1 cellular context compared by ENCODE assay signal in the genomic region with DNA sequence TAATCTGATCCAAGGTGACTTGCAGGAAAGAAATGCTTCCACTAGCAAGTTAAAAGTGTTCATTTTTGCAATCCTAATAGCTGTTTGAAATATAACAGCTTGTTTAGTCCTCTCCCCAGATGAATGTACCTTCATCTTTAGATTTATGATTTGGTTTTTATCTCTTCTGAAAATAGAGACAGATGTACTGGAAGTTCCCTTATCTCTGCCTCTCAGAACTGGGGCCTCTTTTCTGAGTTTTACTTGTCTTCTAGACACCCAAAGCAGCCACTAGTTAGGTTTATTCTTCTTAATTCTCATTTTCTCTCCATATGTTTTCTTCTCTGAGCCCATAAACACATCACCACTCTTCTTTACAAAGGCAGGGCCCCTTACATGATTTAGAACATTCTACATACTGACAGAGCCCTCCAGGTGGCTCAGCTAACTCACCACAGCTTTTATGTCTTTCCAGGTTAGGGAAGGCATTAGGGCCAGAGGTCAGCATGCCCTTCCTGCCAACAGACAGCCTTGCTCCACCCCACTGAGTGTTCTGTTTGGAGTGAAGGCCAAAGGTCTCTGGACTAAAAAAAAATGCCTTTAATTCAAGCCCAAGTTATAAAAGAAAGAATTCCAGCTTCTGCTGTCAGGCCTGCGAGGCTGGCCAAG.
TF ChIP-seq lines count a peak whose summit lies in the region.

No MANE protein-coding gene starts in this region.

TF ChIP-seq in K562, 482 proteins besides CTCF, POLR2A, EP300 and RAD21 (continued from another document and continues in another):
- TF ChIP-seq, protein P1, sequence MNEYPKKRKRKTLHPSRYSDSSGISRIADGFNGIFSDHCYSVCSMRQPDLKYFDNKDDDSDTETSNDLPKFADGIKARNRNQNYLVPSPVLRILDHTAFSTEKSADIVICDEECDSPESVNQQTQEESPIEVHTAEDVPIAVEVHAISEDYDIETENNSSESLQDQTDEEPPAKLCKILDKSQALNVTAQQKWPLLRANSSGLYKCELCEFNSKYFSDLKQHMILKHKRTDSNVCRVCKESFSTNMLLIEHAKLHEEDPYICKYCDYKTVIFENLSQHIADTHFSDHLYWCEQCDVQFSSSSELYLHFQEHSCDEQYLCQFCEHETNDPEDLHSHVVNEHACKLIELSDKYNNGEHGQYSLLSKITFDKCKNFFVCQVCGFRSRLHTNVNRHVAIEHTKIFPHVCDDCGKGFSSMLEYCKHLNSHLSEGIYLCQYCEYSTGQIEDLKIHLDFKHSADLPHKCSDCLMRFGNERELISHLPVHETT (CRISPR knock-in tag; conservative IDR thresholded peaks at IDR 0.05 in 1 of 2, IDR thresholded peaks at IDR 0.05 in 1 of 2) = peak in 1 of 2 experiments; percentile 77; a peak in 2 of 4 replicates
- TF ChIP-seq CC2D1A (IDR thresholded peaks at IDR 0.05) (peak; percentile 71), PML (IDR thresholded peaks at IDR 0.05; ENCODE audit: low read length) (peak; percentile 96), ZNF408 (CRISPR knock-in tag; IDR thresholded peaks at IDR 0.05; ENCODE audit: low read depth) (no peak), ZNF707 (CRISPR knock-in tag; conservative IDR thresholded peaks at IDR 0.05) (no peak), FOSL1 (tag; conservative IDR thresholded peaks at IDR 0.05) (peak; percentile 81), CBFA2T3 (IDR thresholded peaks at IDR 0.05) (peak; percentile 97), ESRRA (IDR thresholded peaks at IDR 0.05; ENCODE audit: borderline replicate concordance, low read depth) (peak; percentile 86), CREM (IDR thresholded peaks at IDR 0.05; ENCODE audit: low read depth) (peak; percentile 15; the same call in 1 of the 2 replicates), TAF9B (IDR thresholded peaks at IDR 0.05; ENCODE audit: partially characterized antibody) (peak; percentile 36), ARID1B (IDR thresholded peaks at IDR 0.05) (peak; percentile 98), HEY1 (CRISPR knock-in tag; IDR thresholded peaks at IDR 0.05; ENCODE audit: borderline replicate concordance) (0 out of 2 replicates have a peak, but pooled peaks have one; percentile 47), RBM34 (IDR thresholded peaks at IDR 0.05; ENCODE audit: borderline replicate concordance, insufficient read depth, low read length) (no peak), ZNF785 (CRISPR knock-in tag; IDR thresholded peaks at IDR 0.05) (no peak), BDP1 (IDR thresholded peaks at IDR 0.05; ENCODE audit: insufficient read depth, insufficient read length) (no peak), MBD2 (IDR thresholded peaks at IDR 0.05; ENCODE audit: borderline replicate concordance, low read depth) (peak; percentile 56; the same call in 1 of the 2 replicates), NR2C1 (IDR thresholded peaks at IDR 0.05) (peak; percentile 68), NR2C1 (tag; IDR thresholded peaks at IDR 0.05) (peak; percentile 85), NBN (IDR thresholded peaks at IDR 0.05; ENCODE audit: low read depth) (peak; percentile 81; the same call in 1 of the 2 replicates), ETV5 (CRISPR knock-in tag; IDR thresholded peaks at IDR 0.05; ENCODE audit: low read depth) (0 out of 2 replicates have a peak, but pooled peaks have one; percentile 30), NEUROD1 (IDR thresholded peaks at IDR 0.05; ENCODE audit: borderline replicate concordance, low read depth, low read length, partially characterized antibody) (peak; percentile 32), TAL1 (IDR thresholded peaks at IDR 0.05) (peak; percentile 97), RBM17 (IDR thresholded peaks at IDR 0.05; ENCODE audit: borderline replicate concordance, low read depth, low read length) (no peak), POLR3G (IDR thresholded peaks at IDR 0.05; ENCODE audit: extremely low read depth, insufficient read length, insufficient replicate concordance) (no peak), ZNF197 (CRISPR knock-in tag; IDR thresholded peaks at IDR 0.05; ENCODE audit: low read depth) (peak; percentile 29; the same call in 1 of the 2 replicates), GTF2E2 (tag; IDR thresholded peaks at IDR 0.05) (no peak), SUPT5H (IDR thresholded peaks at IDR 0.05) (no peak), FOXM1 (IDR thresholded peaks at IDR 0.05; ENCODE audit: low read depth) (peak; percentile 93), FOXM1 (CRISPR knock-in tag; IDR thresholded peaks at IDR 0.05; ENCODE audit: low read depth) (no peak), NCOA1 (IDR thresholded peaks at IDR 0.05; ENCODE audit: low read depth) (0 out of 2 replicates have a peak, but pooled peaks have one; percentile 44), SMAD1 (IDR thresholded peaks at IDR 0.05; ENCODE audit: low read depth, low read length, partially characterized antibody) (peak; percentile 39), ZNF354B (CRISPR knock-in tag; IDR thresholded peaks at IDR 0.05) (no peak), LEF1 (IDR thresholded peaks at IDR 0.05) (peak; percentile 99), ATF7 (IDR thresholded peaks at IDR 0.05) (peak; percentile 40; the same call in 1 of the 2 replicates), GATAD2A (IDR thresholded peaks at IDR 0.05) (peak; percentile 87; the same call in 1 of the 2 replicates), ZC3H11A (IDR thresholded peaks at IDR 0.05; ENCODE audit: low read depth, low read length) (no peak), ZNF134 (CRISPR knock-in tag; conservative IDR thresholded peaks at IDR 0.05) (0 out of 2 replicates have a peak, but pooled peaks have one; percentile 40), SMARCE1 (IDR thresholded peaks at IDR 0.05) (peak; percentile 96), ZNF224 (CRISPR knock-in tag; IDR thresholded peaks at IDR 0.05) (no peak), MEF2A (IDR thresholded peaks at IDR 0.05; ENCODE audit: control insufficient read depth, low read depth, low read length) (peak; percentile 59), BACH1 (tag; IDR thresholded peaks at IDR 0.05) (peak; percentile 43; the same call in 1 of the 2 replicates), OTX1 (CRISPR knock-in tag; IDR thresholded peaks at IDR 0.05) (0 out of 2 replicates have a peak, but pooled peaks have one; percentile 10), SOX6 (IDR thresholded peaks at IDR 0.05) (peak; percentile 94), PHB2 (IDR thresholded peaks at IDR 0.05; ENCODE audit: low read depth) (peak; percentile 72; the same call in 1 of the 2 replicates)
- TF ChIP-seq, protein P2, sequence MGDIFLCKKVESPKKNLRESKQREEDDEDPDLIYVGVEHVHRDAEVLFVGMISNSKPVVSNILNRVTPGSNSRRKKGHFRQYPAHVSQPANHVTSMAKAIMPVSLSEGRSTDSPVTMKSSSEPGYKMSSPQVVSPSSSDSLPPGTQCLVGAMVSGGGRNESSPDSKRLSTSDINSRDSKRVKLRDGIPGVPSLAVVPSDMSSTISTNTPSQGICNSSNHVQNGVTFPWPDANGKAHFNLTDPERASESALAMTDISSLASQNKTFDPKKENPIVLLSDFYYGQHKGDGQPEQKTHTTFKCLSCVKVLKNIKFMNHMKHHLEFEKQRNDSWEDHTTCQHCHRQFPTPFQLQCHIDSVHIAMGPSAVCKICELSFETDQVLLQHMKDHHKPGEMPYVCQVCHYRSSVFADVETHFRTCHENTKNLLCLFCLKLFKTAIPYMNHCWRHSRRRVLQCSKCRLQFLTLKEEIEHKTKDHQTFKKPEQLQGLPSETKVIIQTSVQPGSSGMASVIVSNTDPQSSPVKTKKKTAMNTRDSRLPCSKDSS (IDR thresholded peaks at IDR 0.05; ENCODE audit: low read depth, partially characterized antibody) = no peak
- TF ChIP-seq, protein P3, sequence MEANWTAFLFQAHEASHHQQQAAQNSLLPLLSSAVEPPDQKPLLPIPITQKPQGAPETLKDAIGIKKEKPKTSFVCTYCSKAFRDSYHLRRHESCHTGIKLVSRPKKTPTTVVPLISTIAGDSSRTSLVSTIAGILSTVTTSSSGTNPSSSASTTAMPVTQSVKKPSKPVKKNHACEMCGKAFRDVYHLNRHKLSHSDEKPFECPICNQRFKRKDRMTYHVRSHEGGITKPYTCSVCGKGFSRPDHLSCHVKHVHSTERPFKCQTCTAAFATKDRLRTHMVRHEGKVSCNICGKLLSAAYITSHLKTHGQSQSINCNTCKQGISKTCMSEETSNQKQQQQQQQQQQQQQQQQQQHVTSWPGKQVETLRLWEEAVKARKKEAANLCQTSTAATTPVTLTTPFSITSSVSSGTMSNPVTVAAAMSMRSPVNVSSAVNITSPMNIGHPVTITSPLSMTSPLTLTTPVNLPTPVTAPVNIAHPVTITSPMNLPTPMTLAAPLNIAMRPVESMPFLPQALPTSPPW (CRISPR knock-in tag; IDR thresholded peaks at IDR 0.05) = peak; percentile 54; the same call in 1 of the 2 replicates
- TF ChIP-seq, protein P4, sequence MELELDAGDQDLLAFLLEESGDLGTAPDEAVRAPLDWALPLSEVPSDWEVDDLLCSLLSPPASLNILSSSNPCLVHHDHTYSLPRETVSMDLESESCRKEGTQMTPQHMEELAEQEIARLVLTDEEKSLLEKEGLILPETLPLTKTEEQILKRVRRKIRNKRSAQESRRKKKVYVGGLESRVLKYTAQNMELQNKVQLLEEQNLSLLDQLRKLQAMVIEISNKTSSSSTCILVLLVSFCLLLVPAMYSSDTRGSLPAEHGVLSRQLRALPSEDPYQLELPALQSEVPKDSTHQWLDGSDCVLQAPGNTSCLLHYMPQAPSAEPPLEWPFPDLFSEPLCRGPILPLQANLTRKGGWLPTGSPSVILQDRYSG (tag; conservative IDR thresholded peaks at IDR 0.05; ENCODE audit: low read depth) = peak; percentile 29; the same call in 1 of the 2 replicates
- TF ChIP-seq, protein P5, sequence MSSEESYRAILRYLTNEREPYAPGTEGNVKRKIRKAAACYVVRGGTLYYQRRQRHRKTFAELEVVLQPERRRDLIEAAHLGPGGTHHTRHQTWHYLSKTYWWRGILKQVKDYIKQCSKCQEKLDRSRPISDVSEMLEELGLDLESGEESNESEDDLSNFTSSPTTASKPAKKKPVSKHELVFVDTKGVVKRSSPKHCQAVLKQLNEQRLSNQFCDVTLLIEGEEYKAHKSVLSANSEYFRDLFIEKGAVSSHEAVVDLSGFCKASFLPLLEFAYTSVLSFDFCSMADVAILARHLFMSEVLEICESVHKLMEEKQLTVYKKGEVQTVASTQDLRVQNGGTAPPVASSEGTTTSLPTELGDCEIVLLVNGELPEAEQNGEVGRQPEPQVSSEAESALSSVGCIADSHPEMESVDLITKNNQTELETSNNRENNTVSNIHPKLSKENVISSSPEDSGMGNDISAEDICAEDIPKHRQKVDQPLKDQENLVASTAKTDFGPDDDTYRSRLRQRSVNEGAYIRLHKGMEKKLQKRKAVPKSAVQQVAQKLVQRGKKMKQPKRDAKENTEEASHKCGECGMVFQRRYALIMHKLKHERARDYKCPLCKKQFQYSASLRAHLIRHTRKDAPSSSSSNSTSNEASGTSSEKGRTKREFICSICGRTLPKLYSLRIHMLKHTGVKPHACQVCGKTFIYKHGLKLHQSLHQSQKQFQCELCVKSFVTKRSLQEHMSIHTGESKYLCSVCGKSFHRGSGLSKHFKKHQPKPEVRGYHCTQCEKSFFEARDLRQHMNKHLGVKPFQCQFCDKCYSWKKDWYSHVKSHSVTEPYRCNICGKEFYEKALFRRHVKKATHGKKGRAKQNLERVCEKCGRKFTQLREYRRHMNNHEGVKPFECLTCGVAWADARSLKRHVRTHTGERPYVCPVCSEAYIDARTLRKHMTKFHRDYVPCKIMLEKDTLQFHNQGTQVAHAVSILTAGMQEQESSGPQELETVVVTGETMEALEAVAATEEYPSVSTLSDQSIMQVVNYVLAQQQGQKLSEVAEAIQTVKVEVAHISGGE (CRISPR knock-in tag; IDR thresholded peaks at IDR 0.05) = peak in 1 of 3 experiments; percentile 54; a peak in 1 of 6 replicates
- TF ChIP-seq, protein P6, sequence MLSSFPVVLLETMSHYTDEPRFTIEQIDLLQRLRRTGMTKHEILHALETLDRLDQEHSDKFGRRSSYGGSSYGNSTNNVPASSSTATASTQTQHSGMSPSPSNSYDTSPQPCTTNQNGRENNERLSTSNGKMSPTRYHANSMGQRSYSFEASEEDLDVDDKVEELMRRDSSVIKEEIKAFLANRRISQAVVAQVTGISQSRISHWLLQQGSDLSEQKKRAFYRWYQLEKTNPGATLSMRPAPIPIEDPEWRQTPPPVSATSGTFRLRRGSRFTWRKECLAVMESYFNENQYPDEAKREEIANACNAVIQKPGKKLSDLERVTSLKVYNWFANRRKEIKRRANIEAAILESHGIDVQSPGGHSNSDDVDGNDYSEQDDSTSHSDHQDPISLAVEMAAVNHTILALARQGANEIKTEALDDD (IDR thresholded peaks at IDR 0.05) = peak; percentile 94
- TF ChIP-seq, protein P7, sequence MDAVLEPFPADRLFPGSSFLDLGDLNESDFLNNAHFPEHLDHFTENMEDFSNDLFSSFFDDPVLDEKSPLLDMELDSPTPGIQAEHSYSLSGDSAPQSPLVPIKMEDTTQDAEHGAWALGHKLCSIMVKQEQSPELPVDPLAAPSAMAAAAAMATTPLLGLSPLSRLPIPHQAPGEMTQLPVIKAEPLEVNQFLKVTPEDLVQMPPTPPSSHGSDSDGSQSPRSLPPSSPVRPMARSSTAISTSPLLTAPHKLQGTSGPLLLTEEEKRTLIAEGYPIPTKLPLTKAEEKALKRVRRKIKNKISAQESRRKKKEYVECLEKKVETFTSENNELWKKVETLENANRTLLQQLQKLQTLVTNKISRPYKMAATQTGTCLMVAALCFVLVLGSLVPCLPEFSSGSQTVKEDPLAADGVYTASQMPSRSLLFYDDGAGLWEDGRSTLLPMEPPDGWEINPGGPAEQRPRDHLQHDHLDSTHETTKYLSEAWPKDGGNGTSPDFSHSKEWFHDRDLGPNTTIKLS (IDR thresholded peaks at IDR 0.05; ENCODE audit: borderline replicate concordance, low read depth) = no peak
- TF ChIP-seq, protein P8, sequence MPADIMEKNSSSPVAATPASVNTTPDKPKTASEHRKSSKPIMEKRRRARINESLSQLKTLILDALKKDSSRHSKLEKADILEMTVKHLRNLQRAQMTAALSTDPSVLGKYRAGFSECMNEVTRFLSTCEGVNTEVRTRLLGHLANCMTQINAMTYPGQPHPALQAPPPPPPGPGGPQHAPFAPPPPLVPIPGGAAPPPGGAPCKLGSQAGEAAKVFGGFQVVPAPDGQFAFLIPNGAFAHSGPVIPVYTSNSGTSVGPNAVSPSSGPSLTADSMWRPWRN (IDR thresholded peaks at IDR 0.05; ENCODE audit: low read depth) = peak; percentile 72
- TF ChIP-seq, protein P9, sequence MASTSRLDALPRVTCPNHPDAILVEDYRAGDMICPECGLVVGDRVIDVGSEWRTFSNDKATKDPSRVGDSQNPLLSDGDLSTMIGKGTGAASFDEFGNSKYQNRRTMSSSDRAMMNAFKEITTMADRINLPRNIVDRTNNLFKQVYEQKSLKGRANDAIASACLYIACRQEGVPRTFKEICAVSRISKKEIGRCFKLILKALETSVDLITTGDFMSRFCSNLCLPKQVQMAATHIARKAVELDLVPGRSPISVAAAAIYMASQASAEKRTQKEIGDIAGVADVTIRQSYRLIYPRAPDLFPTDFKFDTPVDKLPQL (IDR thresholded peaks at IDR 0.05; ENCODE audit: extremely low read depth, insufficient read length) = no peak
- TF ChIP-seq, protein P10, sequence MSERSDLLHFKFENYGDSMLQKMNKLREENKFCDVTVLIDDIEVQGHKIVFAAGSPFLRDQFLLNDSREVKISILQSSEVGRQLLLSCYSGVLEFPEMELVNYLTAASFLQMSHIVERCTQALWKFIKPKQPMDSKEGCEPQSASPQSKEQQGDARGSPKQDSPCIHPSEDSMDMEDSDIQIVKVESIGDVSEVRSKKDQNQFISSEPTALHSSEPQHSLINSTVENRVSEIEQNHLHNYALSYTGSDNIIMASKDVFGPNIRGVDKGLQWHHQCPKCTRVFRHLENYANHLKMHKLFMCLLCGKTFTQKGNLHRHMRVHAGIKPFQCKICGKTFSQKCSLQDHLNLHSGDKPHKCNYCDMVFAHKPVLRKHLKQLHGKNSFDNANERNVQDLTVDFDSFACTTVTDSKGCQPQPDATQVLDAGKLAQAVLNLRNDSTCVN (CRISPR knock-in tag; IDR thresholded peaks at IDR 0.05) = no peak
- TF ChIP-seq, protein P11, sequence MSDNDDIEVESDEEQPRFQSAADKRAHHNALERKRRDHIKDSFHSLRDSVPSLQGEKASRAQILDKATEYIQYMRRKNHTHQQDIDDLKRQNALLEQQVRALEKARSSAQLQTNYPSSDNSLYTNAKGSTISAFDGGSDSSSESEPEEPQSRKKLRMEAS (CRISPR knock-in tag; IDR thresholded peaks at IDR 0.05) = no peak
